8 cellular contexts compared by ENCODE assay signal in the genomic region with DNA sequence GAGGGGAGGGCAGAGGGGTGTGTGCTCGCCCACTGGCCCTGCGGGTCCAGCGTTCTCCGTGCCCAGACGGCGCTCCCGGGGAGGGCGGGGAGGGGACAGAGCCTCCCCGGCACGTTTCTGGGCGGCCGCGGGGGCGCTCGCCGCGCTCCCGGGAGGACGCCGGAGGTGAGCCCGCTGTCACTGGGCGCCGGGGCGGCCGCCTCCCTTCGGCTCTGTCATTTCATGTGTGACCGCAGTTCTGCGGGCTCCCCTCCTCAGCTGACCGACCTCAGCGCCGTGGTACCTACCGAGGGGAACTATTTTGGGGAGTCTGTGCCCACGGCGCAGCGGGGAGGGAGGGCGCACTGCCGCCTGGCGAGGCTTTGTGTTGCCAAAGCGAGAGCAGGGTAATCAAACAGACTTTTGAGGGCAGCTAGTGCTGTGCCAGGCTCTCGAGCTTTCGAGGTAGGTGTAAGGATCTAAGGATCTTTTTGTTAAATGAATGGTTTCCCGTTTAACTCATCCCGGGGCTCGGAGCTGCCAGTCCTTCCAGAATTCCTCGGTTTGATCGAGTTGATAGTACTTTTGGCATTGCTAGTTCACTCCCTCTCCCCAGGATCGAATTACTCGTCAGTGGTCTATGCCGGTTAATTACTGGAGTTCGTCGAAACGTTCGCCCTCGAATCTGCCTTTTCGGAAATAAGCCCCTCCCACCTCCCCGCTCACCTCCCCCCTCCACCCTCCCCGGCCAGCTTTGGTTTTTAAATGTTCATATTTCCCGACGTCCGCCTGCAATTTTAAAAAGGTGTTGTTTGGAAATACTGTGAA. TPM values are rescaled to one million over a fixed set of nuclear protein-coding genes. Genes with fewer than 3 reads are reported as not detected.
DNase-seq lines count a peak whose midpoint lies in the region; ATAC-seq and TF ChIP-seq lines count a peak whose summit lies in the region.

No MANE protein-coding gene starts in this region.

- TF ChIP-seq CTCF in AG09309 (IDR thresholded peaks at IDR 0.05; ENCODE audit: control insufficient read depth, insufficient read depth, low read depth, low read length, missing control alignments): peak; percentile 29

- H3K4me3 Mint-ChIP-seq in stimulated activated naive B cell treated with anti-CD40 and anti-IgM and Interleukin-4, amounts not matched to agents 10 μg/mL and 1 μg/mL and 100 μg/mL, for 72 hours: peak overlapping the region; percentile 91 to 95

- H3K27me3 Mint-ChIP-seq in stimulated activated naive B cell treated with anti-CD40 and anti-IgM and Interleukin-4, amounts not matched to agents 10 μg/mL and 1 μg/mL and 100 μg/mL, for 72 hours: no peaks in the 10 kb centered on the region

- WGBS in esophagus, 2 donors: 0 to 1% methylated on average over 47 to 60 of the region's 60 CpGs

- H3K4me3 ChIP-seq in AG09309 (ENCODE audit: control insufficient read depth, low read depth, low read length) (peak overlapping the region; percentile 80), esophagus (ENCODE audit: low read depth in 1 of 2, low read length in 2 of 2) (peak overlapping the region; percentile 65), muscle layer of colon (ENCODE audit: low read depth in 1 of 2, low read length in 2 of 2) (peak overlapping the region; percentile 72 to 96)

- H3K9me3 Mint-ChIP-seq in stimulated activated naive B cell treated with anti-CD40 and anti-IgM and Interleukin-4, amounts not matched to agents 10 μg/mL and 1 μg/mL and 100 μg/mL, for 72 hours: no peaks in the 10 kb centered on the region

- peak overlapping the region; percentile 100 for H3K27ac Mint-ChIP-seq in stimulated activated naive B cell treated with anti-CD40 and anti-IgM and Interleukin-4, amounts not matched to agents 10 μg/mL and 1 μg/mL and 100 μg/mL, for 72 hours

- peaks cover 13 to 35% of the 10 kb centered on the region in 2 donors for H3K4me1 Mint-ChIP-seq in stimulated activated naive B cell treated with anti-CD40 and anti-IgM and Interleukin-4, amounts not matched to agents 10 μg/mL and 1 μg/mL and 100 μg/mL, for 72 hours

- no peaks in the 10 kb centered on the region for H3K36me3 ChIP-seq in esophagus (ENCODE audit: control insufficient read depth in 2 of 2, insufficient read depth in 2 of 2, low read length in 1 of 2)
- no peaks in the 10 kb centered on the region for H3K36me3 ChIP-seq in muscle layer of colon (ENCODE audit: insufficient read depth, low read length)

- peak; percentile 57 for ATAC-seq in GM18867 (IDR thresholded peaks at IDR 0.05; ENCODE audit: unreplicated experiment)
- ATAC-seq in HG03103 (IDR thresholded peaks at IDR 0.05; ENCODE audit: low read depth, unreplicated experiment): peak; percentile 35
- ATAC-seq in stimulated activated naive B cell treated with anti-CD40 and anti-IgM and Interleukin-4, amounts not matched to agents 10 μg/mL and 1 μg/mL and 100 μg/mL, for 72 hours (replicated peaks): peak; percentile 63 to 67

- peak overlapping the region; percentile 97 for H3K9ac ChIP-seq in muscle layer of colon (ENCODE audit: low read length)

- H3K9me3 ChIP-seq in esophagus (ENCODE audit: control insufficient read depth in 2 of 2, insufficient read depth in 1 of 2, low read depth in 1 of 2, low read length in 1 of 2): no peaks in the 10 kb centered on the region
- no peaks in the 10 kb centered on the region for H3K9me3 ChIP-seq in muscle layer of colon (ENCODE audit: low read length)

- H3K27me3 ChIP-seq in esophagus (ENCODE audit: control insufficient read depth in 1 of 2, insufficient read depth in 2 of 2, low read length in 2 of 2) (no peaks in the 10 kb centered on the region), muscle layer of colon (ENCODE audit: control insufficient read depth in 1 of 2, insufficient read depth in 2 of 2, low read length in 2 of 2) (no peaks in the 10 kb centered on the region)

- H3K4me1 ChIP-seq in esophagus (ENCODE audit: control insufficient read depth in 2 of 2, insufficient read depth in 2 of 2, low read length in 1 of 2) (no peaks in the 10 kb centered on the region), muscle layer of colon (ENCODE audit: insufficient read depth, low read length) (peaks cover 18% of the 10 kb centered on the region)

- peak overlapping the region; percentile 95 to 98 for H3K27ac ChIP-seq in esophagus (ENCODE audit: low read depth in 2 of 2, low read length in 1 of 2)
- peak overlapping the region; percentile 97 for H3K27ac ChIP-seq in muscle layer of colon (ENCODE audit: low read depth, low read length)

- no peak for DNase-seq in AG09309 (ENCODE audit: low read depth)
- peak; percentile 50 for DNase-seq in NCI-H748 treated with DMSO at 0.1 percent for 48 hours (lab: John Stamatoyannopoulos, UW)
- peak; percentile 79 for DNase-seq in activated T-cell treated with anti-CD3 and anti-CD28 coated beads, Interleukin-2, amount 50 U/mL, for 1 hour
- DNase-seq in stimulated activated naive B cell treated with anti-CD40 and anti-IgM and Interleukin-4, amounts not matched to agents 10 μg/mL and 1 μg/mL and 100 μg/mL, for 72 hours: peak; percentile 83

- H3K36me3 Mint-ChIP-seq in stimulated activated naive B cell treated with anti-CD40 and anti-IgM and Interleukin-4, amounts not matched to agents 10 μg/mL and 1 μg/mL and 100 μg/mL, for 72 hours: peaks cover 39 to 48% of the 10 kb centered on the region in 2 donors

RNA-seq across cellular contexts. Expression of a gene that starts 1.9 kb away (rescaled TPM):
- polyA plus RNA-seq in esophagus: 1 to 10 TPM; 6.7 to 7.7 TPM
